8 cellular contexts compared by ENCODE assay signal in the genomic region with DNA sequence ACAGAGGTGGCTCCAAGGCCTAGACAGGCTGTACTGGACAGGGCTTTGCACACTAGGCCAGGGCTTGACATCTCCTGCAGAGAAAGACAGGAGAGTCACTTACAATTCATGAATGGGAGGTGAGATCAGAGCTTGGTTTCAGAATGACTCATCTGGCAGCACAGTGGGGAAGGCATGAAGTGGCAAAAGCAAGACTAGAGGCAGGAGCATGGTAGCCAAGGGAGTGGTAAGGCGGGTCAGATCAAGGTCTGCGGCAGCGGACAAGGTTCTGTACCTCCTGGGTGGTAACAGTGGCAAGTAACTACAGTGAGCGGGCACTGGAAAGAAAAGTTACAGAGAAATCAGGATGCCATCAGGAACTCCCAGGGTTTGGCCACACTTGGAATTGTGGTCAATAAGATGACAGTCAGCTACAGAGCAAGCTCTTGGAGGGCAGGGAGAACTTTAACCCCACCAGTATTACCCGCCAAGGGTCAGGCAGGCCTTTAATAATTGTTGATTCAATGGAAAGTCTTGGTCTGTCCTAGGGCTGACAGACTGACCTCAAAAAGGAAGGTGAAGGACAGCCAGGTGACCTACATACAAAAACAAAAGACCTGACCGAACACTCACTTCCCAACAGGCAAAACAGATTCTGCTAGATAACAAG. TPM values are rescaled to one million over a fixed set of nuclear protein-coding genes. Genes with fewer than 3 reads are reported as not detected.
DNase-seq lines count a peak whose midpoint lies in the region; ATAC-seq lines count a peak whose summit lies in the region.

No MANE protein-coding gene starts in this region.

- no peak overlapping the region for H2BK12ac ChIP-seq in mesenchymal stem cell (ENCODE audit: low read length in 2 of 2)

- DNase-seq in GM04504 (ENCODE audit: low read depth): peak; percentile 68
- peak; percentile 63 for DNase-seq in HT-29 (ENCODE audit: low spot score)
- peak; percentile 75 for DNase-seq in amniotic epithelial cell (ENCODE audit: low read depth)
- peak; percentile 75 for DNase-seq in mesenchymal stem cell
- DNase-seq in SKM-1 treated with dmso at 0.1 percent for 144 hours (lab: John Stamatoyannopoulos, UW; ENCODE audit: unreplicated experiment): no peak
- no peak for DNase-seq in NCI-H146 (lab: John Stamatoyannopoulos, UW)
- no peak for DNase-seq in putamen (ENCODE audit: low spot score)

- no peak overlapping the region for H3K4ac ChIP-seq in mesenchymal stem cell (ENCODE audit: low read depth in 1 of 2, low read length in 2 of 2)

- no peak overlapping the region for H2BK15ac ChIP-seq in mesenchymal stem cell (ENCODE audit: low read depth, poor library complexity, severe bottlenecking)

- no peak overlapping the region for H3K4me2 ChIP-seq in mesenchymal stem cell (ENCODE audit: low read length, poor library complexity, severe bottlenecking)

- H4K8ac ChIP-seq in mesenchymal stem cell (ENCODE audit: low read length): no peak overlapping the region

- H3K36me3 ChIP-seq in mesenchymal stem cell (ENCODE audit: control insufficient read depth in 1 of 2, insufficient read depth in 2 of 2, low read depth in 1 of 2, low read length in 2 of 2): peaks cover 39 to 74% of the 10 kb centered on the region in 2 experiments

- peak overlapping the region; percentile 55 for H2AK5ac ChIP-seq in mesenchymal stem cell (ENCODE audit: low read length, severe bottlenecking)

- peak; percentile 96 for ATAC-seq in GM21381 (IDR thresholded peaks at IDR 0.05; ENCODE audit: unreplicated experiment)

- H2AFZ ChIP-seq in mesenchymal stem cell (ENCODE audit: low read depth, low read length): no peak overlapping the region

- H3K4me1 ChIP-seq in mesenchymal stem cell (ENCODE audit: control insufficient read depth, insufficient read depth, low read depth, low read length): peaks cover 20% of the 10 kb centered on the region

- no peak overlapping the region for H3K23ac ChIP-seq in mesenchymal stem cell (ENCODE audit: low read length in 2 of 2)

- no peak overlapping the region for H4K91ac ChIP-seq in mesenchymal stem cell (ENCODE audit: low read length)

- H3K27ac ChIP-seq in mesenchymal stem cell (ENCODE audit: low read length, poor library complexity, severe bottlenecking): peak overlapping the region; percentile 78

- H3K4me3 ChIP-seq in mesenchymal stem cell (ENCODE audit: insufficient read depth in 1 of 2, low read depth in 1 of 2, low read length in 2 of 2): no peak overlapping the region

- H2BK5ac ChIP-seq in mesenchymal stem cell (ENCODE audit: low read depth, low read length, poor library complexity, severe bottlenecking): no peak overlapping the region

- no peaks in the 10 kb centered on the region for H3K27me3 ChIP-seq in mesenchymal stem cell (ENCODE audit: control insufficient read depth in 1 of 2, insufficient read depth in 1 of 2, low read length in 2 of 2)

- H3K9ac ChIP-seq in mesenchymal stem cell (ENCODE audit: low read length): peak overlapping the region; percentile 44

- no peak overlapping the region for H3K14ac ChIP-seq in mesenchymal stem cell (ENCODE audit: low read length in 2 of 2)

- no peaks in the 10 kb centered on the region for H3K9me3 ChIP-seq in mesenchymal stem cell (ENCODE audit: control insufficient read depth, low read length)

- no peak overlapping the region for H3K18ac ChIP-seq in mesenchymal stem cell (ENCODE audit: low read depth in 1 of 2, low read length in 2 of 2)

- H3K79me1 ChIP-seq in mesenchymal stem cell (replicated peaks; ENCODE audit: low read length, poor library complexity, severe bottlenecking): peaks cover 19% of the 10 kb centered on the region

- H2BK120ac ChIP-seq in mesenchymal stem cell (ENCODE audit: low read depth, low read length): no peak overlapping the region

- 87% methylated on average over 6 of the region's 6 CpGs for WGBS in mesenchymal stem cell

RNA-seq across cellular contexts. Expression of gene MCFD2, which starts 5.7 kb away (rescaled TPM):
- total RNA-seq in HT-29 (2014; rRNA removed; shearing (Covaris generic)): 92.6 and 110 TPM in 2 replicates
- polyA plus RNA-seq in mesenchymal stem cell (2013, experiment 1 of 2): 212 TPM
- polyA plus RNA-seq in mesenchymal stem cell (2013, experiment 2 of 2): 217 TPM

RNA-seq across cellular contexts. Expression of gene TTC7A, which starts 31.1 kb away (rescaled TPM):
- 21.2 and 23.5 TPM in 2 replicates for total RNA-seq in HT-29 (2014; rRNA removed; shearing (Covaris generic))
- polyA plus RNA-seq in mesenchymal stem cell (2013, experiment 1 of 2): 9.8 TPM
- 9.3 TPM for polyA plus RNA-seq in mesenchymal stem cell (2013, experiment 2 of 2)

Comparison
In these comparisons a context has a peak if more than half of its experiments do, and no peak if none do; other contexts are left out.
1. DNase-seq: peak in GM04504 (single experiment), HT-29 (single experiment), amniotic epithelial cell (single experiment) and mesenchymal stem cell (single experiment); none in SKM-1 treated with dmso at 0.1 percent for 144 hours (single experiment), NCI-H146 (single experiment) and putamen (single experiment).